26 cellular contexts compared by ENCODE assay signal in genomic region chr18:7632152-7633098, GRCh38.
DNase-seq lines count a peak whose midpoint lies in the region; ATAC-seq and TF ChIP-seq lines count a peak whose summit lies in the region.
"Had no signal": no experiment of that assay in that cellular context is flagged by ENCODE, and none has a peak within 500 bp of the region (broad histone marks: within the 10 kb centered on the region; RNA-seq: fewer than 3 reads in every experiment).

No MANE protein-coding gene starts in this region.

- no peaks in the 10 kb centered on the region for H3K79me2 ChIP-seq in neural progenitor cell (ENCODE audit: low read depth)

- H3K9me3 ChIP-seq in endodermal cell (ENCODE audit: control insufficient read depth, low read length) (no peaks in the 10 kb centered on the region), neural progenitor cell (ENCODE audit: low read depth) (no peaks in the 10 kb centered on the region)
- H3K9me3 ChIP-seq: BE2C had no signal

- DNase-seq in DMS53 (lab: John Stamatoyannopoulos, UW) (peak; percentile 26), DMS53 treated with DMSO at 0.1 percent for 48 hours (lab: John Stamatoyannopoulos, UW; ENCODE audit: unreplicated experiment) (no peak), NCI-H82 (lab: John Stamatoyannopoulos, UW) (peak; percentile 81), endodermal cell (no peak), neural progenitor cell (ENCODE audit: low spot score) (no peak), T-helper 2 cell (no peak), iPS-NIHi11 (ENCODE audit: low spot score) (no peak)
- DNase-seq: ACHN; BE2C; CD8-positive, alpha-beta memory T cell; Karpas-422; MV-4-11; NCI-H1105; NCI-H146; NCI-H1930; NCI-H2107; NCI-H446 treated with DMSO at 0.1 percent for 48 hours; NCI-H526; SHP77 treated with DMSO at 0.1 percent for 48 hours had no signal

- H3K9me3 Mint-ChIP-seq in endodermal cell (no peaks in the 10 kb centered on the region), neural progenitor cell (no peaks in the 10 kb centered on the region)

- H3K36me3 ChIP-seq in endodermal cell (ENCODE audit: control insufficient read depth, insufficient read depth, low read length) (no peaks in the 10 kb centered on the region), neural progenitor cell (no peaks in the 10 kb centered on the region)
- H3K36me3 ChIP-seq: BE2C had no signal

- H3K4me1 Mint-ChIP-seq in endodermal cell: peaks cover 29% of the 10 kb centered on the region
- peaks cover 11% of the 10 kb centered on the region for H3K4me1 Mint-ChIP-seq in neural progenitor cell
- H3K4me1 Mint-ChIP-seq: CD8-positive, alpha-beta memory T cell; IgD-negative memory B cell had no signal

- 88 to 89% methylated on average over 5 to 6 of the region's 6 CpGs for WGBS in endodermal cell (ENCODE audit: insufficient coverage in 1 of 2, insufficient read length in 1 of 2), 2 experiments

- H3K36me3 Mint-ChIP-seq in endodermal cell (ENCODE audit: low read depth) (no peaks in the 10 kb centered on the region), neural progenitor cell (no peaks in the 10 kb centered on the region)
- H3K36me3 Mint-ChIP-seq: CD14-positive monocyte, IgD-negative memory B cell had no signal

- H3K4me3 ChIP-seq in endodermal cell (ENCODE audit: low read length): peak overlapping the region; percentile 1
- no peak overlapping the region for H3K4me3 ChIP-seq in neural progenitor cell
- H3K4me3 ChIP-seq: SK-N-MC had no signal

- no peak overlapping the region for H3K4me2 ChIP-seq in neural progenitor cell

- H3F3A ChIP-seq in neural progenitor cell (ENCODE audit: low read depth): no peaks in the 10 kb centered on the region

- H3K27me3 ChIP-seq in endodermal cell (ENCODE audit: control insufficient read depth, insufficient read depth, low read length, poor library complexity, severe bottlenecking): no peaks in the 10 kb centered on the region
- H3K27me3 ChIP-seq in neural progenitor cell: no peaks in the 10 kb centered on the region
- H3K27me3 ChIP-seq: BE2C had no signal

- H3K27me3 Mint-ChIP-seq in endodermal cell (ENCODE audit: insufficient read depth): no peaks in the 10 kb centered on the region
- peaks cover 4% of the 10 kb centered on the region for H3K27me3 Mint-ChIP-seq in neural progenitor cell (ENCODE audit: insufficient read depth, low read depth)
- H3K27me3 Mint-ChIP-seq: CD8-positive, alpha-beta memory T cell; IgD-negative memory B cell had no signal

- no peak for TF ChIP-seq CTCF in endodermal cell (conservative IDR thresholded peaks at IDR 0.05)
- no peak for TF ChIP-seq CTCF in neural progenitor cell (IDR thresholded peaks at IDR 0.05)

- H2AFZ ChIP-seq in neural progenitor cell (replicated peaks): no peak overlapping the region

- ATAC-seq in HG03159 (IDR thresholded peaks at IDR 0.05; ENCODE audit: unreplicated experiment): no peak
- ATAC-seq: Panc1 had no signal

- H3K27ac ChIP-seq in endodermal cell (ENCODE audit: low read depth, low read length): no peak overlapping the region
- no peak overlapping the region for H3K27ac ChIP-seq in neural progenitor cell
- H3K27ac ChIP-seq: 22Rv1, RWPE1, SK-N-MC had no signal

- no peak overlapping the region for H3K4me3 Mint-ChIP-seq in endodermal cell
- H3K4me3 Mint-ChIP-seq in neural progenitor cell: no peak overlapping the region
- H3K4me3 Mint-ChIP-seq: CD14-positive monocyte; CD8-positive, alpha-beta memory T cell; IgD-negative memory B cell had no signal

- H3K9ac ChIP-seq in endodermal cell (ENCODE audit: extremely low read depth, low read length, poor library complexity, severe bottlenecking): no peak overlapping the region
- H3K9ac ChIP-seq in neural progenitor cell: no peak overlapping the region

- H3K27ac Mint-ChIP-seq in endodermal cell (no peak overlapping the region), neural progenitor cell (peak overlapping the region; percentile 16)
- H3K27ac Mint-ChIP-seq: CD14-positive monocyte; CD8-positive, alpha-beta memory T cell; IgD-negative memory B cell had no signal

- H4K20me1 ChIP-seq in neural progenitor cell (ENCODE audit: low read depth): no peaks in the 10 kb centered on the region

- peaks cover 13% of the 10 kb centered on the region for H3K4me1 ChIP-seq in endodermal cell (ENCODE audit: control insufficient read depth, insufficient read depth, low read length)
- peaks cover 4% of the 10 kb centered on the region for H3K4me1 ChIP-seq in neural progenitor cell
- H3K4me1 ChIP-seq: BE2C had no signal

Comparison
In these comparisons a context has a peak if more than half of its experiments do, and no peak if none do; other contexts are left out.
1. DNase-seq: peak in DMS53 (single experiment) and NCI-H82 (single experiment); none in DMS53 treated with DMSO at 0.1 percent for 48 hours (single experiment), endodermal cell (single experiment), neural progenitor cell (single experiment), T-helper 2 cell (0 of 5) and iPS-NIHi11 (single experiment).